In the genomic region with DNA sequence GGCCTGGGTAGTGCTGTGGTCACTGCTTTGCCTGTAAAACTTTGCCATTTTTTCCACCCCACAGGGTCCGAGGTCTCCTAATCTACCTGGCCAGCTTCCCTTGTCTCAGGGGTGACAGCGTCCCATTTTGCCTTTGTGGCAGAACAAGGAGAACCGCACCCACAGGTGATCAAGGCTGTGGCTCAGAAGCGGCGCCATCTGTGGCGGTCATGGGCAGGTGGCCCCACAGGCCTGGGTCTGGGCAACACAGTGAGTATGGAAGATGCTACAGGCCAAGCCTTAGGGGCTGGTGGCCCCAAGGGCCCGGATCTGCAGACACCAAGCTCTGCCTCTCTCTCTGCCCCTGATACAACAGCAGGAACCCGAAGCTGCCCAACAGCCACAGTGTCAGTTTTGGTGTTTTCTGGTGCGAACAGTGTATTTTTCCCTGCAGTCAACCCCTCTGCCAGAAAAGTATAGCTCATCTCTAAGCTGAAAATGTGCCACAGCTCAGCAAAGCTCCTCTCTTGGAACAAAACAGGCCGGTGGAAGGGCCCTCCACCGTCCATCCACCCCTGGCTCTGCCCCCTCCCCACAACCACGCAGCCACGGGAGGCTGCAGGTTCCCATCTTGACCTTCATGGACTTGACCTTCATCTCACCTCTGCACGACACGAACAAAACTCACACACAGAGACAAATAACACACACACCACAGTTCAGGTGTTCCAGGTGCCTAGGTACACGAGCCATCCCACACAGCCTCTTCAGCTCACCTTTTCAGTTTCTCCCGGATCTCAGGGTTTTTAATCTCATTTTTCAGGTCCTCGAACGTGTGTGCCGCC, we compare ENCODE assay signal across 15 cellular contexts.
A peak's percentile ranks its signal among the peaks of the same experiment; 100 is the strongest.
DNase-seq lines count a peak whose midpoint lies in the region; ATAC-seq, FAIRE-seq and TF ChIP-seq lines count a peak whose summit lies in the region.
"Had no signal": no experiment of that assay in that cellular context is flagged by ENCODE, and none has a peak within 500 bp of the region (broad histone marks: within the 10 kb centered on the region; RNA-seq: fewer than 3 reads in every experiment).

No MANE protein-coding gene starts in this region.

- ATAC-seq in stimulated activated naive B cell treated with anti-CD40 and anti-IgM and Interleukin-4, amounts not matched to agents 10 μg/mL and 1 μg/mL and 100 μg/mL, for 72 hours (replicated peaks), result no peak

- peak; percentile 31 for FAIRE-seq in HTR-8/SVneo (lab: Jason Lieb, UNC)

- H3K9me3 ChIP-seq in spleen, result peaks cover 0 to 5% (median 0%) of the 10 kb centered on the region in 8 donors
- H3K9me3 ChIP-seq: SJSA1 had no signal

- peaks cover 0 to 12% (median 0%) of the 10 kb centered on the region in 6 donors for H3K4me1 ChIP-seq in spleen

- H3K4me1 Mint-ChIP-seq in glutamatergic neuron (ENCODE audit: low read depth, unreplicated experiment) (peaks cover 10% of the 10 kb centered on the region), mesothelial cell of epicardium (peaks cover 3% of the 10 kb centered on the region)
- H3K4me1 Mint-ChIP-seq in stimulated activated naive B cell treated with anti-CD40 and anti-IgM and Interleukin-4, amounts not matched to agents 10 μg/mL and 1 μg/mL and 100 μg/mL, for 72 hours, result no peaks in the 10 kb centered on the region

- no peaks in the 10 kb centered on the region for H3K27me3 ChIP-seq in spleen (replicated peaks in 1 of 7)
- H3K27me3 ChIP-seq: SJSA1 had no signal

- H3K36me3 ChIP-seq in spleen, result peaks cover 0 to 48% (median 3%) of the 10 kb centered on the region in 6 donors

- H3K27me3 Mint-ChIP-seq in glutamatergic neuron (ENCODE audit: unreplicated experiment) (peaks cover 10% of the 10 kb centered on the region), mesothelial cell of epicardium (ENCODE audit: low read depth) (no peaks in the 10 kb centered on the region)
- no peaks in the 10 kb centered on the region for H3K27me3 Mint-ChIP-seq in stimulated activated naive B cell treated with anti-CD40 and anti-IgM and Interleukin-4, amounts not matched to agents 10 μg/mL and 1 μg/mL and 100 μg/mL, for 72 hours

- H3K27ac ChIP-seq in spleen, result no peak overlapping the region
- H3K27ac ChIP-seq: SJSA1 had no signal

- no peak overlapping the region for H3K4me3 Mint-ChIP-seq in glutamatergic neuron (ENCODE audit: unreplicated experiment)
- H3K4me3 Mint-ChIP-seq in mesothelial cell of epicardium, result no peak overlapping the region
- no peak overlapping the region for H3K4me3 Mint-ChIP-seq in stimulated activated naive B cell treated with anti-CD40 and anti-IgM and Interleukin-4, amounts not matched to agents 10 μg/mL and 1 μg/mL and 100 μg/mL, for 72 hours

- TF ChIP-seq CTCF in glutamatergic neuron (IDR thresholded peaks at IDR 0.05; ENCODE audit: partially characterized antibody, unreplicated experiment) (no peak), spleen (IDR thresholded peaks at IDR 0.05 in 8 of 11, conservative IDR thresholded peaks at IDR 0.05 in 3 of 11) (no peak), mesothelial cell of epicardium (IDR thresholded peaks at IDR 0.05; ENCODE audit: unreplicated experiment) (no peak)

- DNase-seq in D341Med (ENCODE audit: low spot score) (peak; percentile 6), HTR-8/SVneo (ENCODE audit: insufficient read length, low spot score) (no peak), glutamatergic neuron (no peak), spleen (peak; percentile 66), mesothelial cell of epicardium (ENCODE audit: low spot score in 2 of 2, unreplicated experiment in 2 of 2) (no peak), germinal center (ENCODE audit: low spot score) (no peak)
- no peak for DNase-seq in stimulated activated naive B cell treated with anti-CD40 and anti-IgM and Interleukin-4, amounts not matched to agents 10 μg/mL and 1 μg/mL and 100 μg/mL, for 72 hours
- DNase-seq: Calu3, IMR-90, NCI-H1417 treated with DMSO at 0.1 percent for 48 hours, NCI-H2029, NCI-H2171 treated with DMSO at 0.1 percent for 48 hours, NCI-H510A, RPMI8226 had no signal

- no peak overlapping the region for H3K4me3 ChIP-seq in spleen
- H3K4me3 ChIP-seq: SJSA1 had no signal

- H3K36me3 Mint-ChIP-seq in glutamatergic neuron (ENCODE audit: unreplicated experiment) (peaks cover 22% of the 10 kb centered on the region), mesothelial cell of epicardium (peaks cover 50% of the 10 kb centered on the region)
- peaks cover 0 to 14% of the 10 kb centered on the region in 2 donors for H3K36me3 Mint-ChIP-seq in stimulated activated naive B cell treated with anti-CD40 and anti-IgM and Interleukin-4, amounts not matched to agents 10 μg/mL and 1 μg/mL and 100 μg/mL, for 72 hours

- H3K9me3 Mint-ChIP-seq in glutamatergic neuron (ENCODE audit: unreplicated experiment), result peaks cover 13% of the 10 kb centered on the region
- no peaks in the 10 kb centered on the region for H3K9me3 Mint-ChIP-seq in mesothelial cell of epicardium
- H3K9me3 Mint-ChIP-seq in stimulated activated naive B cell treated with anti-CD40 and anti-IgM and Interleukin-4, amounts not matched to agents 10 μg/mL and 1 μg/mL and 100 μg/mL, for 72 hours, result peaks cover 1 to 3% of the 10 kb centered on the region in 2 donors

- WGBS in spleen, 5 donors, result 80 to 96% (median 89%) methylated on average over 15 to 20 of the region's 20 CpGs

- intact Hi-C loops in spleen (cut with DNase I; ENCODE audit: low total_unique reads), result no loop called here

- peak overlapping the region; percentile 52 for H3K27ac Mint-ChIP-seq in glutamatergic neuron (ENCODE audit: unreplicated experiment)
- no peak overlapping the region for H3K27ac Mint-ChIP-seq in mesothelial cell of epicardium
- H3K27ac Mint-ChIP-seq in stimulated activated naive B cell treated with anti-CD40 and anti-IgM and Interleukin-4, amounts not matched to agents 10 μg/mL and 1 μg/mL and 100 μg/mL, for 72 hours, result no peak overlapping the region

- TF ChIP-seq POLR2A in spleen (IDR thresholded peaks at IDR 0.05), result no peak

Comparison
In these comparisons a context has a peak if more than half of its experiments do, and no peak if none do; other contexts are left out.
1. DNase-seq: peak in D341Med (single experiment) and spleen (single experiment); none in HTR-8/SVneo (single experiment), glutamatergic neuron (single experiment), mesothelial cell of epicardium (0 of 2), stimulated activated naive B cell treated with anti-CD40 and anti-IgM and Interleukin-4, amounts not matched to agents 10 μg/mL and 1 μg/mL and 100 μg/mL, for 72 hours (single experiment) and germinal center (single experiment).